In genomic region chr16:89798126-89798525, GRCh38 we compare ENCODE assay signal across 23 cellular contexts.
"Had no signal": no experiment of that assay in that cellular context is flagged by ENCODE, and none has a peak within 500 bp of the region (broad histone marks: within the 10 kb centered on the region; RNA-seq: fewer than 3 reads in every experiment).

No MANE protein-coding gene starts in this region.

- H3K4me1 ChIP-seq: foreskin keratinocyte had no signal

- H3K27me3 ChIP-seq: esophagus muscularis mucosa, foreskin keratinocyte, hepatocyte, thyroid gland had no signal

- H3K27me3 Mint-ChIP-seq: activated naive CD8-positive, alpha-beta T cell; stimulated activated memory B cell treated with anti-CD40 and anti-IgM and Interleukin-4, amounts not matched to agents 10 μg/mL and 1 μg/mL and 100 μg/mL, for 72 hours; stimulated activated naive CD8-positive, alpha-beta T cell treated with anti-CD3 and anti-CD28 coated beads, Interleukin-15, amount 100 ng/mL, for 72 hours had no signal

- H3K27ac Mint-ChIP-seq: activated naive CD8-positive, alpha-beta T cell; endodermal cell; stimulated activated memory B cell treated with anti-CD40 and anti-IgM and Interleukin-4, amounts not matched to agents 10 μg/mL and 1 μg/mL and 100 μg/mL, for 72 hours had no signal

- H3K4me3 Mint-ChIP-seq: activated naive CD8-positive, alpha-beta T cell; endodermal cell; nephron; stimulated activated memory B cell treated with anti-CD40 and anti-IgM and Interleukin-4, amounts not matched to agents 10 μg/mL and 1 μg/mL and 100 μg/mL, for 72 hours; stimulated activated naive CD8-positive, alpha-beta T cell treated with anti-CD3 and anti-CD28 coated beads, Interleukin-15, amount 100 ng/mL, for 72 hours had no signal

- H3K4me3 ChIP-seq: esophagus muscularis mucosa, hepatocyte, skin epidermis, thyroid gland had no signal

- H3K4me1 Mint-ChIP-seq: endodermal cell, nephron had no signal

- H3K9me3 Mint-ChIP-seq: endodermal cell; nephron; stimulated activated memory B cell treated with anti-CD40 and anti-IgM and Interleukin-4, amounts not matched to agents 10 μg/mL and 1 μg/mL and 100 μg/mL, for 72 hours; stimulated activated naive CD8-positive, alpha-beta T cell treated with anti-CD3 and anti-CD28 coated beads, Interleukin-15, amount 100 ng/mL, for 72 hours had no signal

- DNase-seq: activated CD4-positive, alpha-beta T cell treated with anti-CD3 and anti-CD28 coated beads for 4 hours; activated CD4-positive, alpha-beta T cell treated with anti-CD3 and anti-CD28 coated beads, Interleukin-2, amount 50 U/mL, for 48 hours; activated CD8-positive, alpha-beta memory T cell treated with anti-CD3 and anti-CD28 coated beads for 24 hours; activated effector memory CD4-positive, alpha-beta T cell treated with Interleukin-2 at 50 U/mL for 16 hours; activated naive CD4-positive, alpha-beta T cell treated with Interleukin-2 at 50 U/mL for 16 hours; central memory CD4-positive, alpha-beta T cell; endodermal cell; foreskin keratinocyte; islet precursor cell; mammary epithelial cell; stimulated activated CD4-positive, alpha-beta T cell treated with anti-CD3 and anti-CD28 coated beads, Interleukin-4, amount 100 ng/mL, for 4 hours; stimulated activated CD8-positive, alpha-beta memory T cell treated with anti-CD3 and anti-CD28 coated beads, Interleukin-4, amount 100 ng/mL, for 48 hours; stimulated activated naive CD8-positive, alpha-beta T cell treated with anti-CD3 and anti-CD28 coated beads, Interleukin-15, amount 100 ng/mL, for 72 hours; substantia nigra; T-helper 1 cell had no signal

- H3K9me3 ChIP-seq: esophagus muscularis mucosa, thyroid gland had no signal

- H3K36me3 ChIP-seq: esophagus muscularis mucosa, thyroid gland had no signal

- H3K27ac ChIP-seq: foreskin keratinocyte, hepatocyte, skin epidermis, thyroid gland had no signal

- ATAC-seq: foreskin keratinocyte; sciatic nerve; stimulated activated memory B cell treated with anti-CD40 and anti-IgM and Interleukin-4, amounts not matched to agents 10 μg/mL and 1 μg/mL and 100 μg/mL, for 72 hours; stimulated activated naive CD8-positive, alpha-beta T cell treated with anti-CD3 and anti-CD28 coated beads, Interleukin-15, amount 100 ng/mL, for 72 hours had no signal
